ENCODE assay signal across 30 cellular contexts in genomic region chr7:57487957-57488356, GRCh38. TPM values are rescaled to one million over a fixed set of nuclear protein-coding genes. Genes with fewer than 3 reads are reported as not detected.
A peak's percentile ranks its signal among the peaks of the same experiment; 100 is the strongest.
DNase-seq lines count a peak whose midpoint lies in the region; ATAC-seq and TF ChIP-seq lines count a peak whose summit lies in the region.
"Had no signal": no experiment of that assay in that cellular context is flagged by ENCODE, and none has a peak within 500 bp of the region (broad histone marks: within the 10 kb centered on the region; RNA-seq: fewer than 3 reads in every experiment).

No MANE protein-coding gene starts in this region.

- WGBS in IMR-90 (ENCODE audit: extremely low coverage in 2 of 2, insufficient read length in 1 of 2), 2 experiments: 64 to 96% methylated on average over 3 to 13 of the region's 13 CpGs

- no peak overlapping the region for H2AFZ ChIP-seq in IMR-90 (replicated peaks; ENCODE audit: low read length, poor library complexity)

- H3K36me3 Mint-ChIP-seq in activated CD4-positive, alpha-beta memory T cell treated with anti-CD3 and anti-CD28 coated beads, Interleukin-2, amount 10 ng/mL, durations not matched to agents 7 days and 5 days (ENCODE audit: low read depth): peaks cover 2% of the 10 kb centered on the region
- peaks cover 3% of the 10 kb centered on the region for H3K36me3 Mint-ChIP-seq in activated naive CD8-positive, alpha-beta T cell treated with anti-CD3 and anti-CD28 coated beads for 36 hours
- H3K36me3 Mint-ChIP-seq in progenitor cell of endocrine pancreas (ENCODE audit: insufficient read depth): peaks cover 5% of the 10 kb centered on the region
- H3K36me3 Mint-ChIP-seq: CD14-positive monocyte; CD4-positive, alpha-beta memory T cell; CD4-positive, CD25-positive, alpha-beta regulatory T cell had no signal

- H3K9ac ChIP-seq in IMR-90 (ENCODE audit: low read depth, low read length) (no peak overlapping the region), adipocyte (ENCODE audit: low read length) (no peak overlapping the region)
- H3K9ac ChIP-seq: BLaER1 had no signal

- POLR2A ChIA-PET in IMR-90 (lab: Charles Lee; ENCODE audit: unreplicated experiment): no interaction called here
- POLR2A ChIA-PET in activated CD4-positive, alpha-beta memory T cell treated with anti-CD3 and anti-CD28 coated beads, Interleukin-2, amount 10 ng/mL, durations not matched to agents 7 days and 5 days (lab: Charles Lee): no interaction called here

- ATAC-seq in IMR-90 (ENCODE audit: low read depth): no peak
- ATAC-seq in upper lobe of right lung: peak; percentile 23
- ATAC-seq: GM12878 had no signal

- no peak overlapping the region for H4K5ac ChIP-seq in IMR-90 (ENCODE audit: low read depth, low read length)

- intact Hi-C loops in IMR-90 (cut with micrococcal nuclease): no loop called here
- intact Hi-C loops in upper lobe of right lung (cut with DNase I): no loop called here

- no peak overlapping the region for H4K8ac ChIP-seq in IMR-90 (ENCODE audit: low read depth in 2 of 2, low read length in 2 of 2)

- no peak overlapping the region for H3K18ac ChIP-seq in IMR-90 (ENCODE audit: low read depth, low read length)

- no TSS peak for BruUV-seq in IMR-90 (replicated peaks; lab: Mats Ljungman, UMichigan)

- H3K4me1 ChIP-seq in IMR-90 (ENCODE audit: control insufficient read depth, insufficient read depth, low read length) (no peaks in the 10 kb centered on the region), adipocyte (ENCODE audit: control insufficient read depth, insufficient read depth, low read length) (no peaks in the 10 kb centered on the region), upper lobe of right lung (no peaks in the 10 kb centered on the region)
- H3K4me1 ChIP-seq: BE2C, BLaER1 had no signal

- peak overlapping the region; percentile 64 for H2BK5ac ChIP-seq in IMR-90 (ENCODE audit: low read depth, low read length, poor library complexity, severe bottlenecking)

- DNase-seq in IMR-90 (no peak), adipocyte (ENCODE audit: low read depth) (no peak), upper lobe of right lung (no peak), progenitor cell of endocrine pancreas (ENCODE audit: low spot score, unreplicated experiment) (no peak), GOT3 (lab: John Stamatoyannopoulos, UW) (no peak)
- no peak for DNase-seq in activated CD4-positive, alpha-beta memory T cell treated with anti-CD3 and anti-CD28 coated beads, Interleukin-2, amount 10 ng/mL, durations not matched to agents 7 days and 5 days
- DNase-seq in activated naive CD8-positive, alpha-beta T cell treated with anti-CD3 and anti-CD28 coated beads for 36 hours: no peak
- DNase-seq: 8988T; ACHN; BE2C; C1 segment of cervical spinal cord; CD4-positive, alpha-beta memory T cell; CD4-positive, CD25-positive, alpha-beta regulatory T cell; CD8-positive, alpha-beta memory T cell; COR-L47; DMS 273 treated with DMSO at 0.1 percent for 48 hours; DMS153; DMS53; DMS79; DND-41; EL; GDM1 had no signal

- H3K27ac ChIP-seq in IMR-90 (ENCODE audit: insufficient read depth, low read length): no peak overlapping the region
- H3K27ac ChIP-seq in upper lobe of right lung: no peak overlapping the region
- H3K27ac ChIP-seq: BLaER1 had no signal

- H3K79me1 ChIP-seq in IMR-90 (ENCODE audit: low read depth in 1 of 2, low read length in 2 of 2): no peaks in the 10 kb centered on the region

- CTCF ChIA-PET in IMR-90 (lab: Yijun Ruan, JAX): no interaction called here
- CTCF ChIA-PET in activated CD4-positive, alpha-beta memory T cell treated with anti-CD3 and anti-CD28 coated beads, Interleukin-2, amount 10 ng/mL, durations not matched to agents 7 days and 5 days (lab: Charles Lee): no interaction called here

- no peak for TF ChIP-seq POLR2A in IMR-90 (IDR thresholded peaks at IDR 0.05; ENCODE audit: low read depth, low read length)

- H4K20me1 ChIP-seq in IMR-90 (ENCODE audit: insufficient read depth, low read length): no peaks in the 10 kb centered on the region
- H4K20me1 ChIP-seq: BLaER1 had no signal

- no peak for TF ChIP-seq RAD21 in IMR-90 (IDR thresholded peaks at IDR 0.05; ENCODE audit: low read length)

- H3K9me3 ChIP-seq in IMR-90 (ENCODE audit: control insufficient read depth, insufficient read depth, low read length) (peaks cover 43% of the 10 kb centered on the region), adipocyte (ENCODE audit: control insufficient read depth, low read length) (peaks cover 74% of the 10 kb centered on the region), iPS-18c (ENCODE audit: control insufficient read depth, insufficient read depth, low read length) (peaks cover 48% of the 10 kb centered on the region), upper lobe of right lung (peaks cover 3% of the 10 kb centered on the region)
- H3K9me3 ChIP-seq: BE2C had no signal

- H3K4me1 Mint-ChIP-seq in activated CD4-positive, alpha-beta memory T cell treated with anti-CD3 and anti-CD28 coated beads, Interleukin-2, amount 10 ng/mL, durations not matched to agents 7 days and 5 days: no peaks in the 10 kb centered on the region
- H3K4me1 Mint-ChIP-seq in activated naive CD8-positive, alpha-beta T cell treated with anti-CD3 and anti-CD28 coated beads for 36 hours: no peaks in the 10 kb centered on the region
- H3K4me1 Mint-ChIP-seq in progenitor cell of endocrine pancreas (ENCODE audit: low read depth): no peaks in the 10 kb centered on the region
- H3K4me1 Mint-ChIP-seq: CD14-positive monocyte; CD4-positive, alpha-beta memory T cell; CD4-positive, CD25-positive, alpha-beta regulatory T cell; CD8-positive, alpha-beta memory T cell had no signal

- H2BK15ac ChIP-seq in IMR-90 (ENCODE audit: low read depth, low read length): no peak overlapping the region

- no peak overlapping the region for H2AK9ac ChIP-seq in IMR-90 (replicated peaks; ENCODE audit: low read depth, low read length, poor library complexity)

- H3K14ac ChIP-seq in IMR-90 (replicated peaks; ENCODE audit: low read depth, low read length): no peak overlapping the region

- H3K4me3 Mint-ChIP-seq in activated CD4-positive, alpha-beta memory T cell treated with anti-CD3 and anti-CD28 coated beads, Interleukin-2, amount 10 ng/mL, durations not matched to agents 7 days and 5 days: no peak overlapping the region
- no peak overlapping the region for H3K4me3 Mint-ChIP-seq in activated naive CD8-positive, alpha-beta T cell treated with anti-CD3 and anti-CD28 coated beads for 36 hours
- no peak overlapping the region for H3K4me3 Mint-ChIP-seq in progenitor cell of endocrine pancreas (ENCODE audit: low read depth)
- H3K4me3 Mint-ChIP-seq: CD14-positive monocyte; CD4-positive, alpha-beta memory T cell; CD4-positive, CD25-positive, alpha-beta regulatory T cell; CD8-positive, alpha-beta memory T cell had no signal

- H3K27ac Mint-ChIP-seq in activated CD4-positive, alpha-beta memory T cell treated with anti-CD3 and anti-CD28 coated beads, Interleukin-2, amount 10 ng/mL, durations not matched to agents 7 days and 5 days: no peak overlapping the region
- H3K27ac Mint-ChIP-seq in activated naive CD8-positive, alpha-beta T cell treated with anti-CD3 and anti-CD28 coated beads for 36 hours: no peak overlapping the region
- H3K27ac Mint-ChIP-seq in progenitor cell of endocrine pancreas: no peak overlapping the region
- H3K27ac Mint-ChIP-seq: CD14-positive monocyte; CD4-positive, alpha-beta memory T cell; CD4-positive, CD25-positive, alpha-beta regulatory T cell; CD8-positive, alpha-beta memory T cell had no signal

- no peak overlapping the region for H3K56ac ChIP-seq in IMR-90 (ENCODE audit: extremely low read depth, insufficient read depth, low read length)

- dilution Hi-C loops in IMR-90 (cut with HindIII; ENCODE audit: low sequenced_read_pairs, unreplicated experiment): no loop called here

- no peaks in the 10 kb centered on the region for H3K9me1 ChIP-seq in IMR-90 (ENCODE audit: insufficient read depth, low read length)

- H3K9me3 Mint-ChIP-seq in activated CD4-positive, alpha-beta memory T cell treated with anti-CD3 and anti-CD28 coated beads, Interleukin-2, amount 10 ng/mL, durations not matched to agents 7 days and 5 days: peaks cover 11% of the 10 kb centered on the region
- H3K9me3 Mint-ChIP-seq in activated naive CD8-positive, alpha-beta T cell treated with anti-CD3 and anti-CD28 coated beads for 36 hours: peaks cover 5% of the 10 kb centered on the region
- H3K9me3 Mint-ChIP-seq in progenitor cell of endocrine pancreas (ENCODE audit: low read depth): peaks cover 5% of the 10 kb centered on the region

- H3K36me3 ChIP-seq in IMR-90 (ENCODE audit: control insufficient read depth, insufficient read depth, low read length) (no peaks in the 10 kb centered on the region), adipocyte (ENCODE audit: control insufficient read depth, insufficient read depth, low read length, severe bottlenecking) (no peaks in the 10 kb centered on the region), upper lobe of right lung (no peaks in the 10 kb centered on the region)
- H3K36me3 ChIP-seq: BE2C, BLaER1 had no signal

- H2BK20ac ChIP-seq in IMR-90 (ENCODE audit: low read depth, low read length): no peak overlapping the region

- H2AK5ac ChIP-seq in IMR-90 (ENCODE audit: low read depth, low read length): no peak overlapping the region

- TF ChIP-seq CTCF in IMR-90 (conservative IDR thresholded peaks at IDR 0.05; ENCODE audit: low read depth, low read length) (no peak), upper lobe of right lung (IDR thresholded peaks at IDR 0.05) (no peak), progenitor cell of endocrine pancreas (IDR thresholded peaks at IDR 0.05; ENCODE audit: unreplicated experiment) (no peak)

- no peak overlapping the region for H3K4me2 ChIP-seq in IMR-90 (ENCODE audit: low read depth, low read length)
- H3K4me2 ChIP-seq: BLaER1 had no signal

- no peak overlapping the region for H4K91ac ChIP-seq in IMR-90 (ENCODE audit: insufficient read depth, low read depth, low read length)

- no peak overlapping the region for H3K23ac ChIP-seq in IMR-90 (ENCODE audit: low read depth, low read length)

- no peak overlapping the region for H3K4ac ChIP-seq in IMR-90 (ENCODE audit: low read depth, low read length)

- H3K4me3 ChIP-seq in IMR-90 (ENCODE audit: insufficient read depth, low read depth, low read length) (no peak overlapping the region), adipocyte (ENCODE audit: low read length) (peak overlapping the region; percentile 16), iPS-18c (ENCODE audit: insufficient read depth, low read depth, low read length) (peak overlapping the region; percentile 6; the same call in 1 of the 2 replicates), upper lobe of right lung (no peak overlapping the region)
- H3K4me3 ChIP-seq: BLaER1, GM12878 had no signal

- H3K27me3 Mint-ChIP-seq in activated CD4-positive, alpha-beta memory T cell treated with anti-CD3 and anti-CD28 coated beads, Interleukin-2, amount 10 ng/mL, durations not matched to agents 7 days and 5 days: no peaks in the 10 kb centered on the region
- no peaks in the 10 kb centered on the region for H3K27me3 Mint-ChIP-seq in activated naive CD8-positive, alpha-beta T cell treated with anti-CD3 and anti-CD28 coated beads for 36 hours
- H3K27me3 Mint-ChIP-seq in progenitor cell of endocrine pancreas: no peaks in the 10 kb centered on the region
- H3K27me3 Mint-ChIP-seq: CD4-positive, alpha-beta memory T cell; CD4-positive, CD25-positive, alpha-beta regulatory T cell; CD8-positive, alpha-beta memory T cell had no signal

- H2BK120ac ChIP-seq in IMR-90 (ENCODE audit: low read depth, low read length): no peak overlapping the region

- in situ Hi-C loops in IMR-90 (cut with MboI; ENCODE audit: low sequenced_read_pairs): no loop called here

- H3K27me3 ChIP-seq in IMR-90 (ENCODE audit: control insufficient read depth, insufficient read depth, low read length): no peaks in the 10 kb centered on the region
- no peaks in the 10 kb centered on the region for H3K27me3 ChIP-seq in adipocyte (replicated peaks; ENCODE audit: control insufficient read depth, insufficient read depth, low read length)
- no peaks in the 10 kb centered on the region for H3K27me3 ChIP-seq in upper lobe of right lung
- H3K27me3 ChIP-seq: BE2C, BLaER1 had no signal

RNA-seq across cellular contexts. Expression of gene ZNF716, which starts 38.0 kb away (rescaled TPM):
- not detected in 2 replicates for total RNA-seq in IMR-90 (2012; rRNA removed)
- not detected in 2 replicates for polyA plus RNA-seq in IMR-90 (2012; rRNA removed)
- not detected in 2 replicates for polyA plus RNA-seq in IMR-90 (2012; cell fraction: cytosol; rRNA removed)
- polyA plus RNA-seq in IMR-90 (2012; cell fraction: nucleus; rRNA removed; ENCODE audit: low replicate concordance): not detected in 2 replicates
- total RNA-seq in upper lobe of right lung: not detected
- total RNA-seq in activated CD4-positive, alpha-beta memory T cell treated with anti-CD3 and anti-CD28 coated beads, Interleukin-2, amount 10 ng/mL, durations not matched to agents 7 days and 5 days: not detected
- total RNA-seq in activated naive CD8-positive, alpha-beta T cell treated with anti-CD3 and anti-CD28 coated beads for 36 hours: not detected
- not detected in 2 replicates for total RNA-seq in progenitor cell of endocrine pancreas
- total RNA-seq: A673; CD4-positive, alpha-beta memory T cell; CD4-positive, CD25-positive, alpha-beta regulatory T cell; CD8-positive, alpha-beta memory T cell; Daoy; G401; GM12878 had no signal
- polyA plus RNA-seq: AG04450; CD14-positive monocyte; CD4-positive, alpha-beta memory T cell; CD4-positive, CD25-positive, alpha-beta regulatory T cell; CD8-positive, alpha-beta memory T cell; GM12878 had no signal

Comparison
In these comparisons a context has a peak if more than half of its experiments do, and no peak if none do; other contexts are left out.
1. H3K4me3 ChIP-seq: peak in adipocyte (single experiment) and iPS-18c (single experiment); none in IMR-90 (single experiment) and upper lobe of right lung (single experiment).